In the genomic region with DNA sequence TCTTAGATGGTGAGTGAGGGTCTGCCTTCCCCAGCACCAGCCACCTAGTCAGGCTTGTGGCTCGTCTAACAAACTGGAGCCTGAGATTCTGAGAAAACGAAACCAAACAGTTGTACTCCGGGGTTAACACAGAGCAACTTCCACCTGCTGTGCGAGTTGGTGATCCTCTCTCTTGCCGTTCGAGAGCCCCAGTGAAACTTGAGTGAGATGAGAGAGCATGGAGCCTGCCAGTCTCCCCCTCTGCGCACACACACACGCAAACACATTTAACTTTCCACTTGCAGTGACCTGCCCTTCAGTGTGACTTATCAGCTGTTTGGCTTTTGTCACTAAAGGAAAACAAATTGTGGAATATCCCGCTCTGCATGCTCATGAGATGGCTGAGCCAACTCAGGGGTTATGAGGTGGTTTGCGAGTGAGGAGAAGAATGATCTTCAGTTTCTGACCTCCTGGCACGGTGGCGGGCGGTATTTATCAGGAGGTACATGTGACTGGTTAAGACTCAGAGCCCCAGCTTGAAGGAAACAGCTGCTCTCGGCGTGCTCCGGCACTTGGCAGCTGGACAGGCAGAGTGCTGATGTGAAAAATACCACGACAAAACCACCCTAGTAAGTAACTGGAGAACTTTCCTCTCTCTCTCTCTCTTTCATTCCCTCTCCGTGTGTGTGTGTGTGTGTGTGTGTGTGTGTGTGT, we compare ENCODE assay signal across 8 cellular contexts.
A peak's percentile ranks its signal among the peaks of the same experiment; 100 is the strongest.
DNase-seq lines count a peak whose midpoint lies in the region; ATAC-seq and TF ChIP-seq lines count a peak whose summit lies in the region.

A gene with protein sequence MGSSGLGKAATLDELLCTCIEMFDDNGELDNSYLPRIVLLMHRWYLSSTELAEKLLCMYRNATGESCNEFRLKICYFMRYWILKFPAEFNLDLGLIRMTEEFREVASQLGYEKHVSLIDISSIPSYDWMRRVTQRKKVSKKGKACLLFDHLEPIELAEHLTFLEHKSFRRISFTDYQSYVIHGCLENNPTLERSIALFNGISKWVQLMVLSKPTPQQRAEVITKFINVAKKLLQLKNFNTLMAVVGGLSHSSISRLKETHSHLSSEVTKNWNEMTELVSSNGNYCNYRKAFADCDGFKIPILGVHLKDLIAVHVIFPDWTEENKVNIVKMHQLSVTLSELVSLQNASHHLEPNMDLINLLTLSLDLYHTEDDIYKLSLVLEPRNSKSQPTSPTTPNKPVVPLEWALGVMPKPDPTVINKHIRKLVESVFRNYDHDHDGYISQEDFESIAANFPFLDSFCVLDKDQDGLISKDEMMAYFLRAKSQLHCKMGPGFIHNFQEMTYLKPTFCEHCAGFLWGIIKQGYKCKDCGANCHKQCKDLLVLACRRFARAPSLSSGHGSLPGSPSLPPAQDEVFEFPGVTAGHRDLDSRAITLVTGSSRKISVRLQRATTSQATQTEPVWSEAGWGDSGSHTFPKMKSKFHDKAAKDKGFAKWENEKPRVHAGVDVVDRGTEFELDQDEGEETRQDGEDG (plus strand): TSS at position 550 of the 693 bp plus-strand sequence. CDS start 38,488 bp downstream, outside the sequence.

- peak; percentile 69 for TF ChIP-seq POLR2A in GM18951 (IDR thresholded peaks at IDR 0.05; ENCODE audit: extremely low read depth, insufficient read depth, insufficient read length)

- H3K36me3 Mint-ChIP-seq in effector memory CD8-positive, alpha-beta T cell (ENCODE audit: insufficient read depth), result peaks cover 12% of the 10 kb centered on the region
- H3K36me3 Mint-ChIP-seq in memory B cell, result peaks cover 9% of the 10 kb centered on the region

- ATAC-seq in HG03175 (IDR thresholded peaks at IDR 0.05; ENCODE audit: unreplicated experiment) (peak; percentile 62), memory B cell (ENCODE audit: low read depth) (peak; percentile 58)
- ATAC-seq in effector memory CD8-positive, alpha-beta T cell (replicated peaks), result peak; percentile 73

- H3K9me3 Mint-ChIP-seq in effector memory CD8-positive, alpha-beta T cell, result no peaks in the 10 kb centered on the region
- H3K9me3 Mint-ChIP-seq in memory B cell, result no peaks in the 10 kb centered on the region

- DNase-seq in AG20443 (ENCODE audit: low spot score) (peak; percentile 91), NCI-H526 treated with DMSO at 0.1 percent for 48 hours (lab: John Stamatoyannopoulos, UW) (peak; percentile 38), memory B cell (ENCODE audit: low spot score in 2 of 2) (peak; percentile 72)
- DNase-seq in activated CD8-positive, alpha-beta memory T cell treated with anti-CD3 and anti-CD28 coated beads for 24 hours, result peak; percentile 85
- peak; percentile 49 to 67 (median 57) for DNase-seq in effector memory CD8-positive, alpha-beta T cell
- DNase-seq in stimulated activated CD8-positive, alpha-beta memory T cell treated with anti-CD3 and anti-CD28 coated beads, Interleukin-12 subunit alpha, Interleukin-12 subunit beta, amount 100 ng/mL, for 1 hour (ENCODE audit: low read depth), result peak; percentile 32

- in situ Hi-C loops in GM18951 (cut with MboI; ENCODE audit: low sequenced_read_pairs, unreplicated experiment), result no loop called here

- peaks cover 18 to 23% of the 10 kb centered on the region in 2 donors for H3K4me1 Mint-ChIP-seq in effector memory CD8-positive, alpha-beta T cell (ENCODE audit: low read depth in 2 of 2)
- peaks cover 33% of the 10 kb centered on the region for H3K4me1 Mint-ChIP-seq in memory B cell

- H3K27ac Mint-ChIP-seq in effector memory CD8-positive, alpha-beta T cell, result peak within 1 kb of the TSS; percentile 98
- peak within 1 kb of the TSS; percentile 99 for H3K27ac Mint-ChIP-seq in memory B cell

- H3K4me3 Mint-ChIP-seq in effector memory CD8-positive, alpha-beta T cell, result peak within 1 kb of the TSS; percentile 88 to 94
- H3K4me3 Mint-ChIP-seq in memory B cell, result peak within 1 kb of the TSS; percentile 98

- H3K27me3 Mint-ChIP-seq in effector memory CD8-positive, alpha-beta T cell, result no peaks in the 10 kb centered on the region
- no peaks in the 10 kb centered on the region for H3K27me3 Mint-ChIP-seq in memory B cell

Comparison
In these comparisons a context has a peak if more than half of its experiments do, and no peak if none do; other contexts are left out.
1. Peak in every context shown above with its lines: DNase-seq and ATAC-seq.
2. DNase-seq: peak in every context shown above with its lines; median percentile 91 in AG20443; 85 in activated CD8-positive, alpha-beta memory T cell treated with anti-CD3 and anti-CD28 coated beads for 24 hours; 72 in memory B cell; 57 in effector memory CD8-positive, alpha-beta T cell; 38 in NCI-H526 treated with DMSO at 0.1 percent for 48 hours; 32 in stimulated activated CD8-positive, alpha-beta memory T cell treated with anti-CD3 and anti-CD28 coated beads, Interleukin-12 subunit alpha, Interleukin-12 subunit beta, amount 100 ng/mL, for 1 hour.